Comparison of ENCODE assay signal across 8 cellular contexts in the genomic region with DNA sequence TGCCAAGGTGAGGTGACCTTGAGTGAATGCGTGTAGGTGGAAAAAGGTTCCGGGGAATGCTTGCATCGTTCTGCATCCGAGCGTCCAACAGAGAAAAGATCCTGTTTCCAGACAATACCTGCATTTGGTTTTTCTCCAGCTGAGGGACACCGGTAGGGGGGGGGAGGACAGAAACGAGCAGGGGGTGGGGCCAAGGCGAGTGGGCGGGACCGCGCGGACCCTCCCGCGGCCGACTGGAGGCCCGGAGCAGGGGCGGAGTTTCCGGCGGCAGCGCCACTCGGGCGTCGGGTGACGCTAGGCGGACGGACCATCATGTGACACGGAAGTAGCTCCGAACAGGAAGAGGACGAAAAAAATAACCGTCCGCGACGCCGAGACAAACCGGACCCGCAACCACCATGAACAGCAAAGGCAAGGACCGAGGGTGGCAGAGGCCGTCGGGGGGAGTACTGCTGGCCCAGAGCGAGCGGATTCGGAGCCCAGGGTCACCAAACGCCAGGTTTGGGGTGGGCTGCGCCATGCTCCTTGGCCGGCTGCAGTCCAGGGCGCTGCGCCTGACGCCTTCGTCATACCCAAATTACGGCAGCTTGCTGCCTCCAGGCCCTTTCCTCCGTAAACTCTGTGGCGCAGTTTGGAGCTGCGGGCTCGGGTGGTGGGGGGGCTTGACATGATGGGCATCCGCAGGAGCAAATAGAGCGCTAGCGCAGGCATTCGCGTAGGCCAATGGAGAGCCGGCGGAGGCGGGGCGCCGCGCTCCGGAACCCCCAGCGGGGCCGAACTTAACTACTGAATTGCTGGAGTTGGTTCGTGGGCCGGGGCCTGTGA. TPM values are rescaled to one million over a fixed set of nuclear protein-coding genes. Genes with fewer than 3 reads are reported as not detected.
DNase-seq lines count a peak whose midpoint lies in the region; ATAC-seq and TF ChIP-seq lines count a peak whose summit lies in the region.

A gene with protein sequence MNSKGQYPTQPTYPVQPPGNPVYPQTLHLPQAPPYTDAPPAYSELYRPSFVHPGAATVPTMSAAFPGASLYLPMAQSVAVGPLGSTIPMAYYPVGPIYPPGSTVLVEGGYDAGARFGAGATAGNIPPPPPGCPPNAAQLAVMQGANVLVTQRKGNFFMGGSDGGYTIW (plus strand): TSS at position 317 of the 825 bp plus-strand sequence. CDS start 82 bp downstream, at position 399.

- peak; percentile 23 for TF ChIP-seq CTCF in GM12864 (IDR thresholded peaks at IDR 0.05; ENCODE audit: low read depth, low read length, missing control alignments)
- TF ChIP-seq CTCF in glutamatergic neuron (IDR thresholded peaks at IDR 0.05; ENCODE audit: partially characterized antibody, unreplicated experiment): peak; percentile 17
- peak in 2 of 3 donors; percentile 10 to 37 for TF ChIP-seq CTCF in ovary (IDR thresholded peaks at IDR 0.05)
- TF ChIP-seq CTCF in thyroid gland (IDR thresholded peaks at IDR 0.05): peak in 3 of 6 experiments; percentile 11 to 33 (median 23)

- 0 to 1% (median 0%) methylated on average over 56 to 70 of the region's 70 CpGs for WGBS in ovary, 3 donors
- 0% methylated on average over 56 to 67 of the region's 70 CpGs for WGBS in thyroid gland, 2 donors

- TF ChIP-seq EP300 in ovary (IDR thresholded peaks at IDR 0.05): no peak

- H3K36me3 Mint-ChIP-seq in activated naive CD8-positive, alpha-beta T cell: peaks cover 5% of the 10 kb centered on the region
- H3K36me3 Mint-ChIP-seq in glutamatergic neuron (ENCODE audit: unreplicated experiment): no peaks in the 10 kb centered on the region

- H3K27me3 ChIP-seq in ovary: no peaks in the 10 kb centered on the region
- no peaks in the 10 kb centered on the region for H3K27me3 ChIP-seq in thyroid gland

- no peaks in the 10 kb centered on the region for H3K36me3 ChIP-seq in ovary
- H3K36me3 ChIP-seq in thyroid gland: peaks cover 25 to 34% of the 10 kb centered on the region in 2 donors

- H3K27ac ChIP-seq in ovary: peak within 1 kb of the TSS; percentile 78 to 96
- peak within 1 kb of the TSS; percentile 100 for H3K27ac ChIP-seq in thyroid gland

- ATAC-seq in HG02623 (IDR thresholded peaks at IDR 0.05; ENCODE audit: unreplicated experiment): peak; percentile 85

- intact Hi-C loops in ovary (cut with DNase I): loop anchor here in 1 of 4 donors (5.0 kb wide), 1 partner anchor 66 kb away; a partner anchor contains a TSS
- intact Hi-C loops in thyroid gland (cut with DNase I): loop anchor here (10.0 kb wide), 1 partner anchor 154 kb away; a partner anchor contains a TSS

- DNase-seq in GM12864 (ENCODE audit: low read depth): peak; percentile 91
- peak; percentile 89 for DNase-seq in NCI-H1092 treated with DMSO at 0.1 percent for 48 hours (lab: John Stamatoyannopoulos, UW)
- DNase-seq in SKM-1 (lab: John Stamatoyannopoulos, UW; ENCODE audit: unreplicated experiment): peak; percentile 51
- DNase-seq in glutamatergic neuron: peak; percentile 97
- peak; percentile 95 to 97 (median 96) for DNase-seq in ovary
- DNase-seq in thyroid gland: peak; percentile 98

- no peaks in the 10 kb centered on the region for H3K27me3 Mint-ChIP-seq in activated naive CD8-positive, alpha-beta T cell
- peaks cover 2% of the 10 kb centered on the region for H3K27me3 Mint-ChIP-seq in glutamatergic neuron (ENCODE audit: unreplicated experiment)

- peaks cover 42% of the 10 kb centered on the region for H3K4me1 Mint-ChIP-seq in activated naive CD8-positive, alpha-beta T cell (ENCODE audit: low read depth)
- peaks cover 3% of the 10 kb centered on the region for H3K4me1 Mint-ChIP-seq in glutamatergic neuron (ENCODE audit: low read depth, unreplicated experiment)

- peak within 1 kb of the TSS; percentile 89 for H3K4me3 ChIP-seq in GM12864 (ENCODE audit: low read depth, low read length)
- H3K4me3 ChIP-seq in ovary: peak within 1 kb of the TSS; percentile 88
- H3K4me3 ChIP-seq in thyroid gland (replicated peaks in 1 of 3): peak within 1 kb of the TSS; percentile 94 to 99 (median 98)

- peaks cover 4% of the 10 kb centered on the region for H3K4me1 ChIP-seq in ovary (ENCODE audit: insufficient read depth)
- peaks cover 13 to 21% of the 10 kb centered on the region in 2 donors for H3K4me1 ChIP-seq in thyroid gland

- H3K9me3 ChIP-seq in ovary (no peaks in the 10 kb centered on the region), thyroid gland (no peaks in the 10 kb centered on the region)

- H3K27ac Mint-ChIP-seq in activated naive CD8-positive, alpha-beta T cell: peak within 1 kb of the TSS; percentile 98
- peak within 1 kb of the TSS; percentile 98 for H3K27ac Mint-ChIP-seq in glutamatergic neuron (ENCODE audit: unreplicated experiment)

- peak within 1 kb of the TSS; percentile 97 for H3K4me3 Mint-ChIP-seq in activated naive CD8-positive, alpha-beta T cell
- H3K4me3 Mint-ChIP-seq in glutamatergic neuron (ENCODE audit: unreplicated experiment): peak within 1 kb of the TSS; percentile 96

- no peaks in the 10 kb centered on the region for H3K9me3 Mint-ChIP-seq in activated naive CD8-positive, alpha-beta T cell (ENCODE audit: low read depth)
- H3K9me3 Mint-ChIP-seq in glutamatergic neuron (ENCODE audit: unreplicated experiment): peaks cover 11% of the 10 kb centered on the region

- TF ChIP-seq POLR2A in ovary (IDR thresholded peaks at IDR 0.05) (peak; percentile 96), thyroid gland (IDR thresholded peaks at IDR 0.05) (peak; percentile 77 to 90)

RNA-seq across cellular contexts. Expression of the gene that starts here (rescaled TPM):
- 31.9 TPM for total RNA-seq in glutamatergic neuron (ENCODE audit: unreplicated experiment)
- total RNA-seq in ovary: 100 to 1,000 TPM; 123 to 254 (median 140) TPM
- polyA plus RNA-seq in ovary: 100 to 1,000 TPM; 277 to 323 TPM
- total RNA-seq in thyroid gland: 100 to 1,000 TPM; 238 to 452 (median 323) TPM

Comparison
In these comparisons a context has a peak if more than half of its experiments do, and no peak if none do; other contexts are left out.
1. Peak in every context shown above with its lines: DNase-seq, ATAC-seq, H3K4me3 ChIP-seq and H3K27ac ChIP-seq.